In genomic region chr1:205600085-205600484, GRCh38 we compare ENCODE assay signal across 10 cellular contexts. TPM values are rescaled to one million over a fixed set of nuclear protein-coding genes. Genes with fewer than 3 reads are reported as not detected.
A peak's percentile ranks its signal among the peaks of the same experiment; 100 is the strongest.
DNase-seq lines count a peak whose midpoint lies in the region; ATAC-seq and TF ChIP-seq lines count a peak whose summit lies in the region.
"Had no signal": no experiment of that assay in that cellular context is flagged by ENCODE, and none has a peak within 500 bp of the region (broad histone marks: within the 10 kb centered on the region; RNA-seq: fewer than 3 reads in every experiment).

No MANE protein-coding gene starts in this region.

- H3K79me2 ChIP-seq in mammary epithelial cell (ENCODE audit: insufficient read depth, low read length) = no peaks in the 10 kb centered on the region

- H4K20me1 ChIP-seq in mammary epithelial cell (ENCODE audit: insufficient read depth, low read length) = no peaks in the 10 kb centered on the region

- H3K27ac ChIP-seq in mammary epithelial cell (ENCODE audit: insufficient read depth, low read depth, low read length) = peak overlapping the region; percentile 2
- H3K27ac ChIP-seq in sigmoid colon = peak overlapping the region; percentile 61 to 70 (median 63)
- peak overlapping the region in 2 of 5 donors; percentile 25 to 52 for H3K27ac ChIP-seq in adrenal gland

- ATAC-seq in GM18867 (IDR thresholded peaks at IDR 0.05; ENCODE audit: unreplicated experiment) (peak; percentile 73), HG03196 (IDR thresholded peaks at IDR 0.05; ENCODE audit: unreplicated experiment) (peak; percentile 49)
- ATAC-seq: Panc1 had no signal

- TF ChIP-seq POLR2A in sigmoid colon (IDR thresholded peaks at IDR 0.05) = no peak
- TF ChIP-seq POLR2A in adrenal gland (IDR thresholded peaks at IDR 0.05) = no peak

- peak overlapping the region; percentile 26 for H3K4me2 ChIP-seq in mammary epithelial cell (ENCODE audit: insufficient read depth, low read depth, low read length)

- peak; percentile 77 for DNase-seq in mammary epithelial cell
- no peak for DNase-seq in sigmoid colon
- no peak for DNase-seq in NCI-H1417 (lab: John Stamatoyannopoulos, UW)
- no peak for DNase-seq in stimulated activated CD4-positive, alpha-beta T cell treated with anti-CD3 and anti-CD28 coated beads, Interleukin-1b, Interleukin-23, amount 100 ng/mL, for 48 hours
- no peak for DNase-seq in adrenal gland
- DNase-seq in SW 1271 (lab: John Stamatoyannopoulos, UW) = no peak
- DNase-seq: naive B cell had no signal

- CTCF ChIA-PET in mammary epithelial cell (lab: Charles Lee; ENCODE audit: low non-redundant PET) = interaction anchor here (0.6 to 0.7 kb wide), 3 partner anchors 9 to 114 kb away, joined by 3 to 4 read pairs (median 3); no protein-coding TSS in a partner anchor

- TF ChIP-seq CTCF in mammary epithelial cell (conservative IDR thresholded peaks at IDR 0.05 in 1 of 2, IDR thresholded peaks at IDR 0.05 in 1 of 2; ENCODE audit: extremely low read depth in 1 of 2, insufficient read depth in 1 of 2, low read depth in 1 of 2, low read length in 2 of 2) (peak; percentile 10 to 50), sigmoid colon (IDR thresholded peaks at IDR 0.05) (no peak), adrenal gland (IDR thresholded peaks at IDR 0.05) (no peak)

- no peak for TF ChIP-seq EP300 in sigmoid colon (IDR thresholded peaks at IDR 0.05)

- dilution Hi-C loops in mammary epithelial cell (cut with HindIII; ENCODE audit: low sequenced_read_pairs) = no loop called here

- H3K27me3 ChIP-seq in mammary epithelial cell (ENCODE audit: insufficient read depth, low read length) = no peaks in the 10 kb centered on the region
- no peaks in the 10 kb centered on the region for H3K27me3 ChIP-seq in sigmoid colon
- H3K27me3 ChIP-seq in adrenal gland = no peaks in the 10 kb centered on the region

- H3K36me3 ChIP-seq in mammary epithelial cell (ENCODE audit: insufficient read depth, low read length) = peaks cover 2% of the 10 kb centered on the region
- H3K36me3 ChIP-seq in sigmoid colon = peaks cover 0 to 4% (median 0%) of the 10 kb centered on the region in 4 donors
- H3K36me3 ChIP-seq in adrenal gland (replicated peaks in 1 of 2) = no peaks in the 10 kb centered on the region

- no peak overlapping the region for H3K9ac ChIP-seq in mammary epithelial cell (ENCODE audit: insufficient read depth, low read length)

- peaks cover 40% of the 10 kb centered on the region for H3K4me1 ChIP-seq in mammary epithelial cell (ENCODE audit: insufficient read depth, low read length)
- H3K4me1 ChIP-seq in sigmoid colon = peaks cover 0 to 27% (median 21%) of the 10 kb centered on the region in 4 donors
- H3K4me1 ChIP-seq in adrenal gland (replicated peaks in 1 of 2) = peaks cover 0 to 14% of the 10 kb centered on the region in 2 donors

- in situ Hi-C loops in mammary epithelial cell (cut with MboI; ENCODE audit: low sequenced_read_pairs in 2 of 2) = no loop called here

- H2AFZ ChIP-seq in mammary epithelial cell (ENCODE audit: low read depth, low read length) = no peak overlapping the region

- H3K4me3 ChIP-seq in mammary epithelial cell (replicated peaks in 1 of 3; ENCODE audit: insufficient read depth in 1 of 3, low read depth in 2 of 3, low read length in 3 of 3) (no peak overlapping the region), sigmoid colon (no peak overlapping the region), adrenal gland (no peak overlapping the region)

- intact Hi-C loops in mammary epithelial cell (cut with micrococcal nuclease) = no loop called here
- intact Hi-C loops in sigmoid colon (cut with DNase I) = no loop called here
- intact Hi-C loops in adrenal gland (cut with DNase I) = no loop called here

- no peaks in the 10 kb centered on the region for H3K9me3 ChIP-seq in mammary epithelial cell (replicated peaks; ENCODE audit: insufficient read depth, low read length)
- no peaks in the 10 kb centered on the region for H3K9me3 ChIP-seq in sigmoid colon
- H3K9me3 ChIP-seq in adrenal gland (replicated peaks in 1 of 3) = no peaks in the 10 kb centered on the region

- BruUV-seq in mammary epithelial cell (replicated peaks; lab: Mats Ljungman, UMichigan) = no TSS peak

- WGBS in mammary epithelial cell (ENCODE audit: low coverage, missing lambda C conversion rate) = 56% methylated on average over 1 of the region's 1 CpG
- WGBS in sigmoid colon, 2 donors = 69 to 75% methylated on average over 1 of the region's 1 CpG
- WGBS in adrenal gland, 4 donors = 60 to 77% (median 66%) methylated on average over 1 of the region's 1 CpG

RNA-seq across cellular contexts. Expression of gene ELK4, which starts 31.7 kb away (rescaled TPM):
- total RNA-seq in mammary epithelial cell = 10 to 100 TPM; 17.7 to 38.6 TPM
- 4.9 TPM for polyA plus RNA-seq in mammary epithelial cell
- 37.7 TPM for polyA minus RNA-seq in mammary epithelial cell
- total RNA-seq in sigmoid colon = 10 to 100 TPM; 18.6 to 21.0 (median 20.1) TPM
- 10 to 100 TPM in 1 of 3 donors, 1 to 10 TPM in 2; 2.4 to 10.3 (median 3.9) TPM for polyA plus RNA-seq in sigmoid colon
- 10 to 100 TPM; 12.2 to 40.2 (median 25.5) TPM for total RNA-seq in adrenal gland
- 1 to 10 TPM; 3.6 to 9.9 (median 4.5) TPM for polyA plus RNA-seq in adrenal gland

Comparison
In these comparisons a context has a peak if more than half of its experiments do, and no peak if none do; other contexts are left out.
1. CTCF ChIP-seq: peak in mammary epithelial cell (2 of 2); none in sigmoid colon (0 of 4) and adrenal gland (0 of 6).